In genomic region chr17:48459070-48459469, GRCh38 we compare ENCODE assay signal across 20 cellular contexts. TPM values are rescaled to one million over a fixed set of nuclear protein-coding genes. Genes with fewer than 3 reads are reported as not detected.
DNase-seq lines count a peak whose midpoint lies in the region; ATAC-seq, FAIRE-seq and TF ChIP-seq lines count a peak whose summit lies in the region.
"Had no signal": no experiment of that assay in that cellular context is flagged by ENCODE, and none has a peak within 500 bp of the region (broad histone marks: within the 10 kb centered on the region; RNA-seq: fewer than 3 reads in every experiment).

No MANE protein-coding gene starts in this region.

- H3K36me3 Mint-ChIP-seq in activated T-cell treated with anti-CD3 and anti-CD28 coated beads, Interleukin-2, amount 50 U/mL, for 72 hours (ENCODE audit: insufficient read depth in 2 of 2), result no peaks in the 10 kb centered on the region
- no peaks in the 10 kb centered on the region for H3K36me3 Mint-ChIP-seq in activated T-cell treated with anti-CD3 and anti-CD28 coated beads, Interleukin-2, amount 50 U/mL, for 24 hours (ENCODE audit: low read depth)
- no peaks in the 10 kb centered on the region for H3K36me3 Mint-ChIP-seq in activated T-helper 17 cell treated with anti-CD3 and anti-CD28 coated beads, Interleukin-2, amount 50 U/mL, for 72 hours (ENCODE audit: low read depth)
- H3K36me3 Mint-ChIP-seq: CD4-positive, alpha-beta memory T cell had no signal

- DNase-seq in activated T-cell treated with anti-CD3 and anti-CD28 coated beads, Interleukin-2, amount 50 U/mL, for 72 hours, result peak; percentile 50 to 51
- no peak for DNase-seq in activated T-cell treated with anti-CD3 and anti-CD28 coated beads, Interleukin-2, amount 50 U/mL, for 24 hours
- DNase-seq in GM18507 (ENCODE audit: extremely low spot score, insufficient read length, low read depth) (no peak), esophagus muscularis mucosa (ENCODE audit: extremely low spot score) (no peak), islet precursor cell (no peak)
- DNase-seq: ACHN; CD4-positive, alpha-beta memory T cell; DMS79; Karpas-422; NCI-H1105 treated with DMSO at 0.1 percent for 48 hours; NCI-H1930; NCI-H2171 treated with DMSO at 0.1 percent for 48 hours; NCI-H510A; SHP77 had no signal

- no peaks in the 10 kb centered on the region for H3K27me3 Mint-ChIP-seq in activated T-cell treated with anti-CD3 and anti-CD28 coated beads, Interleukin-2, amount 50 U/mL, for 72 hours (ENCODE audit: low read depth)
- H3K27me3 Mint-ChIP-seq in activated T-cell treated with anti-CD3 and anti-CD28 coated beads, Interleukin-2, amount 50 U/mL, for 24 hours, result no peaks in the 10 kb centered on the region
- no peaks in the 10 kb centered on the region for H3K27me3 Mint-ChIP-seq in activated T-helper 17 cell treated with anti-CD3 and anti-CD28 coated beads, Interleukin-2, amount 50 U/mL, for 72 hours

- 87% methylated on average over 2 of the region's 2 CpGs for WGBS in esophagus muscularis mucosa

- no peaks in the 10 kb centered on the region for H3K36me3 ChIP-seq in esophagus muscularis mucosa

- H3K9me3 Mint-ChIP-seq in activated T-cell treated with anti-CD3 and anti-CD28 coated beads, Interleukin-2, amount 50 U/mL, for 72 hours, result no peaks in the 10 kb centered on the region
- no peaks in the 10 kb centered on the region for H3K9me3 Mint-ChIP-seq in activated T-cell treated with anti-CD3 and anti-CD28 coated beads, Interleukin-2, amount 50 U/mL, for 24 hours
- H3K9me3 Mint-ChIP-seq in activated T-helper 17 cell treated with anti-CD3 and anti-CD28 coated beads, Interleukin-2, amount 50 U/mL, for 72 hours, result peaks cover 2% of the 10 kb centered on the region
- H3K9me3 Mint-ChIP-seq: CD4-positive, alpha-beta memory T cell had no signal

- TF ChIP-seq POLR2A in esophagus muscularis mucosa (IDR thresholded peaks at IDR 0.05; ENCODE audit: low read depth), result no peak

- ATAC-seq in activated T-cell treated with anti-CD3 and anti-CD28 coated beads, Interleukin-2, amount 50 U/mL, for 72 hours (replicated peaks in 1 of 2), result peak; percentile 84 to 86
- ATAC-seq in HG03342 (IDR thresholded peaks at IDR 0.05; ENCODE audit: unreplicated experiment) (peak; percentile 43), HG03108 (IDR thresholded peaks at IDR 0.05; ENCODE audit: unreplicated experiment) (no peak)
- peak; percentile 86 for ATAC-seq in activated T-helper 17 cell treated with anti-CD3 and anti-CD28 coated beads, Interleukin-2, amount 50 U/mL, for 72 hours (replicated peaks)

- H3K27me3 ChIP-seq in esophagus muscularis mucosa, result peaks cover 0 to 57% (median 2%) of the 10 kb centered on the region in 4 donors

- TF ChIP-seq EP300 in esophagus muscularis mucosa (IDR thresholded peaks at IDR 0.05), result no peak

- no peak overlapping the region for H3K4me3 ChIP-seq in esophagus muscularis mucosa

- H3K4me1 ChIP-seq in esophagus muscularis mucosa, result peaks cover 8 to 11% (median 10%) of the 10 kb centered on the region in 4 donors

- peaks cover 0 to 9% (median 4%) of the 10 kb centered on the region in 4 donors for H3K9me3 ChIP-seq in esophagus muscularis mucosa

- H3K27ac ChIP-seq in esophagus muscularis mucosa (replicated peaks in 1 of 4), result no peak overlapping the region

- peak overlapping the region in 1 of 2 donors; percentile 22 for H3K4me3 Mint-ChIP-seq in activated T-cell treated with anti-CD3 and anti-CD28 coated beads, Interleukin-2, amount 50 U/mL, for 72 hours
- no peak overlapping the region for H3K4me3 Mint-ChIP-seq in activated T-cell treated with anti-CD3 and anti-CD28 coated beads, Interleukin-2, amount 50 U/mL, for 24 hours
- peak overlapping the region; percentile 47 for H3K4me3 Mint-ChIP-seq in activated T-helper 17 cell treated with anti-CD3 and anti-CD28 coated beads, Interleukin-2, amount 50 U/mL, for 72 hours
- H3K4me3 Mint-ChIP-seq: CD4-positive, alpha-beta memory T cell had no signal

- no peak for TF ChIP-seq CTCF in esophagus muscularis mucosa (IDR thresholded peaks at IDR 0.05)

- peak; percentile 5 for FAIRE-seq in GM18507 (lab: Jason Lieb, UNC)
- FAIRE-seq: H1, RCC 7860 had no signal

- intact Hi-C loops in esophagus muscularis mucosa (cut with DNase I), result loop anchor here (10.0 kb wide), 1 partner anchor 94 kb away; no protein-coding TSS in a partner anchor

- peaks cover 47% of the 10 kb centered on the region for H3K4me1 Mint-ChIP-seq in activated T-cell treated with anti-CD3 and anti-CD28 coated beads, Interleukin-2, amount 50 U/mL, for 72 hours (ENCODE audit: low read depth)
- H3K4me1 Mint-ChIP-seq in activated T-cell treated with anti-CD3 and anti-CD28 coated beads, Interleukin-2, amount 50 U/mL, for 24 hours (ENCODE audit: low read depth), result peaks cover 49% of the 10 kb centered on the region
- H3K4me1 Mint-ChIP-seq in activated T-helper 17 cell treated with anti-CD3 and anti-CD28 coated beads, Interleukin-2, amount 50 U/mL, for 72 hours, result peaks cover 37% of the 10 kb centered on the region

- H3K27ac Mint-ChIP-seq in activated T-cell treated with anti-CD3 and anti-CD28 coated beads, Interleukin-2, amount 50 U/mL, for 72 hours, result no peak overlapping the region
- H3K27ac Mint-ChIP-seq in activated T-cell treated with anti-CD3 and anti-CD28 coated beads, Interleukin-2, amount 50 U/mL, for 24 hours, result no peak overlapping the region
- H3K27ac Mint-ChIP-seq in activated T-helper 17 cell treated with anti-CD3 and anti-CD28 coated beads, Interleukin-2, amount 50 U/mL, for 72 hours, result peak overlapping the region; percentile 74

RNA-seq across cellular contexts. Expression of gene SKAP1, which starts 29.1 kb away (rescaled TPM):
- 100 to 1,000 TPM in 1 of 2 donors, 10 to 100 TPM in 1; 96.6 to 108 TPM for total RNA-seq in activated T-cell treated with anti-CD3 and anti-CD28 coated beads, Interleukin-2, amount 50 U/mL, for 72 hours
- 100 to 1,000 TPM in 1 of 2 donors, 10 to 100 TPM in 1; 71.4 to 103 TPM for total RNA-seq in activated T-helper 17 cell treated with anti-CD3 and anti-CD28 coated beads, Interleukin-2, amount 50 U/mL, for 72 hours
- total RNA-seq in esophagus muscularis mucosa, result 1 to 10 TPM; 1.1 to 1.7 (median 1.2) TPM
- total RNA-seq: G401, H1 had no signal

Comparison
In these comparisons a context has a peak if more than half of its experiments do, and no peak if none do; other contexts are left out.
1. DNase-seq: peak in activated T-cell treated with anti-CD3 and anti-CD28 coated beads, Interleukin-2, amount 50 U/mL, for 72 hours (2 of 2); none in activated T-cell treated with anti-CD3 and anti-CD28 coated beads, Interleukin-2, amount 50 U/mL, for 24 hours (single experiment), GM18507 (single experiment), esophagus muscularis mucosa (single experiment) and islet precursor cell (single experiment).
2. RNA of gene SKAP1, which starts 29.1 kb away (total RNA-seq): 96.6 to 108 TPM in activated T-cell treated with anti-CD3 and anti-CD28 coated beads, Interleukin-2, amount 50 U/mL, for 72 hours and 71.4 to 103 TPM in activated T-helper 17 cell treated with anti-CD3 and anti-CD28 coated beads, Interleukin-2, amount 50 U/mL, for 72 hours; 1.1 to 1.7 TPM in esophagus muscularis mucosa; every median in the first group is over 10 times any median in the second.